In genomic region chr14:55271572-55272414, GRCh38 we compare ENCODE assay signal across 8 cellular contexts. TPM values are rescaled to one million over a fixed set of nuclear protein-coding genes. Genes with fewer than 3 reads are reported as not detected.
DNase-seq lines count a peak whose midpoint lies in the region; ATAC-seq, FAIRE-seq and TF ChIP-seq lines count a peak whose summit lies in the region.

No MANE protein-coding gene starts in this region.

- peaks cover 3% of the 10 kb centered on the region for H4K20me1 ChIP-seq in endothelial cell of umbilical vein (replicated peaks; ENCODE audit: control insufficient read depth, extremely low read depth, insufficient read depth, low read length)

- CTCF ChIA-PET in CD8-positive, alpha-beta T cell (lab: Charles Lee): interaction anchor here (1.0 to 4.8 kb wide), 10 partner anchors 11 to 226 kb away, joined by 3 to 60 read pairs (median 6); no protein-coding TSS in a partner anchor
- CTCF ChIA-PET in endothelial cell of umbilical vein (lab: Charles Lee): interaction anchor here (0.8 to 5.5 kb wide), 8 partner anchors 10 to 157 kb away, joined by 3 to 71 read pairs (median 3); no protein-coding TSS in a partner anchor

- peak overlapping the region; percentile 92 for H3K4me3 ChIP-seq in CD8-positive, alpha-beta T cell (ENCODE audit: low read depth, low read length)
- H3K4me3 ChIP-seq in NT2/D1 (ENCODE audit: insufficient read length, low read depth) (peak overlapping the region; percentile 92), endothelial cell of umbilical vein (replicated peaks in 1 of 3; ENCODE audit: insufficient read depth in 1 of 3, low read depth in 1 of 3, low read length in 3 of 3) (peak overlapping the region; percentile 85 to 99 (median 98))

- POLR2A ChIA-PET in CD8-positive, alpha-beta T cell (lab: Charles Lee): interaction anchor here (1.0 to 2.1 kb wide), 5 partner anchors 60 to 84 kb away, joined by 3 to 10 read pairs (median 4); no protein-coding TSS in a partner anchor
- POLR2A ChIA-PET in endothelial cell of umbilical vein (lab: Charles Lee): no interaction called here

- H3K9ac ChIP-seq in NT2/D1 (ENCODE audit: insufficient read length, low read depth) (peak overlapping the region; percentile 87), endothelial cell of umbilical vein (replicated peaks; ENCODE audit: extremely low read depth, insufficient read depth, low read length) (peak overlapping the region; percentile 98)

- H3K36me3 ChIP-seq in CD8-positive, alpha-beta T cell (ENCODE audit: insufficient read depth, low read length): no peaks in the 10 kb centered on the region
- H3K36me3 ChIP-seq in NT2/D1 (ENCODE audit: insufficient read depth, insufficient read length, low read length) (no peaks in the 10 kb centered on the region), endothelial cell of umbilical vein (ENCODE audit: control insufficient read depth in 2 of 2, extremely low read depth in 1 of 2, insufficient read depth in 2 of 2, low read length in 2 of 2) (no peaks in the 10 kb centered on the region)

- DNase-seq in CD8-positive, alpha-beta T cell: peak; percentile 12 to 63 (median 45)
- DNase-seq in NT2/D1 (ENCODE audit: low read depth, low spot score) (peak; percentile 18), endothelial cell of umbilical vein (ENCODE audit: low read depth, low spot score) (peak; percentile 79), midbrain (lab: John Stamatoyannopoulos, UW) (peak; percentile 48)
- DNase-seq in activated CD8-positive, alpha-beta memory T cell treated with anti-CD3 and anti-CD28 coated beads, Interleukin-2, amount 50 U/mL, for 48 hours: peak; percentile 77
- DNase-seq in stimulated activated CD8-positive, alpha-beta memory T cell treated with anti-CD3 and anti-CD28 coated beads, Interleukin-2, amount 100 ng/mL, for 48 hours (ENCODE audit: low read depth in 2 of 2): peak; percentile 33 to 34

- H2AFZ ChIP-seq in endothelial cell of umbilical vein (ENCODE audit: low read depth, low read length): peak overlapping the region; percentile 96

- dilution Hi-C loops in endothelial cell of umbilical vein (cut with MboI; ENCODE audit: extremely low pct_ligation_motif_present, low sequenced_read_pairs): no loop called here

- FAIRE-seq in endothelial cell of umbilical vein (lab: Jason Lieb, UNC): peak; percentile 73

- H3K9me3 ChIP-seq in CD8-positive, alpha-beta T cell (ENCODE audit: low read length): no peaks in the 10 kb centered on the region
- H3K9me3 ChIP-seq in NT2/D1 (ENCODE audit: insufficient read depth, low read length) (no peaks in the 10 kb centered on the region; the same call in 1 of the 2 replicates), endothelial cell of umbilical vein (replicated peaks; ENCODE audit: control insufficient read depth, insufficient read depth, low read length) (no peaks in the 10 kb centered on the region)

- peak overlapping the region; percentile 71 for H3K27ac ChIP-seq in CD8-positive, alpha-beta T cell (ENCODE audit: low read depth, low read length)
- peak overlapping the region; percentile 88 for H3K27ac ChIP-seq in endothelial cell of umbilical vein (ENCODE audit: insufficient read depth, low read depth, low read length)

- H3K79me2 ChIP-seq in endothelial cell of umbilical vein (ENCODE audit: control insufficient read depth, insufficient read depth, low read length): peaks cover 41% of the 10 kb centered on the region

- intact Hi-C loops in CD8-positive, alpha-beta T cell (cut with DNase I, micrococcal nuclease): loop anchor here (1.0 to 10.0 kb wide), 20 partner anchors 58 to 1993 kb away; partner anchors contain the start of genes GCH1 (in 2 of the 2), KTN1 (in 2 of the 2), MAPK1IP1L (in 2 of the 2) and PELI2 (in 2 of the 2)
- intact Hi-C loops in endothelial cell of umbilical vein (cut with micrococcal nuclease): loop anchor here (1.0 to 5.0 kb wide), 8 partner anchors 26 to 1216 kb away; partner anchors contain the start of genes ATG14 and KTN1

- peaks cover 7% of the 10 kb centered on the region for H3K36me3 Mint-ChIP-seq in CD8-positive, alpha-beta T cell

- H3K4me1 ChIP-seq in CD8-positive, alpha-beta T cell (ENCODE audit: insufficient read depth, low read length): peaks cover 12% of the 10 kb centered on the region
- no peaks in the 10 kb centered on the region for H3K4me1 ChIP-seq in NT2/D1 (ENCODE audit: insufficient read depth, insufficient read length)
- peaks cover 25% of the 10 kb centered on the region for H3K4me1 ChIP-seq in endothelial cell of umbilical vein (ENCODE audit: control insufficient read depth, extremely low read depth, insufficient read depth, low read length)

- no peak for TF ChIP-seq CTCF in CD8-positive, alpha-beta T cell (IDR thresholded peaks at IDR 0.05)
- TF ChIP-seq CTCF in endothelial cell of umbilical vein (IDR thresholded peaks at IDR 0.05; ENCODE audit: extremely low read depth in 1 of 2, insufficient read depth in 1 of 2, low read depth in 1 of 2, low read length in 2 of 2): no peak

- H3K4me1 Mint-ChIP-seq in CD8-positive, alpha-beta T cell (ENCODE audit: low read depth): peaks cover 47% of the 10 kb centered on the region

- no peaks in the 10 kb centered on the region for H3K9me3 Mint-ChIP-seq in CD8-positive, alpha-beta T cell

- H3K27ac Mint-ChIP-seq in CD8-positive, alpha-beta T cell: peak overlapping the region; percentile 88

- BruUV-seq in endothelial cell of umbilical vein (replicated peaks; lab: Mats Ljungman, UMichigan): no TSS peak

- peak overlapping the region; percentile 98 for H3K4me2 ChIP-seq in endothelial cell of umbilical vein (ENCODE audit: insufficient read depth, low read length)

- H3K4me3 Mint-ChIP-seq in CD8-positive, alpha-beta T cell: peak overlapping the region; percentile 86

- H3K9me1 ChIP-seq in endothelial cell of umbilical vein (replicated peaks; ENCODE audit: control insufficient read depth, extremely low read depth, insufficient read depth, low read length): no peaks in the 10 kb centered on the region

- ATAC-seq in CD8-positive, alpha-beta T cell: peak; percentile 29
- peak; percentile 50 for ATAC-seq in GM19395 (IDR thresholded peaks at IDR 0.05; ENCODE audit: unreplicated experiment)
- peak; percentile 34 for ATAC-seq in HG03520 (IDR thresholded peaks at IDR 0.05; ENCODE audit: unreplicated experiment)

- TF ChIP-seq POLR2A in endothelial cell of umbilical vein (IDR thresholded peaks at IDR 0.05; ENCODE audit: low read depth, low read length): no peak

- H3K27me3 ChIP-seq in CD8-positive, alpha-beta T cell (ENCODE audit: insufficient read depth, low read length): no peaks in the 10 kb centered on the region
- H3K27me3 ChIP-seq in NT2/D1 (ENCODE audit: insufficient read depth, insufficient read length) (no peaks in the 10 kb centered on the region), endothelial cell of umbilical vein (ENCODE audit: control insufficient read depth in 2 of 2, insufficient read depth in 2 of 2, low read length in 2 of 2) (no peaks in the 10 kb centered on the region)

- no peaks in the 10 kb centered on the region for H3K27me3 Mint-ChIP-seq in CD8-positive, alpha-beta T cell (ENCODE audit: low read depth)

TF ChIP-seq in endothelial cell of umbilical vein, 7 proteins besides CTCF, POLR2A, EP300 and RAD21:
- no peak for TF ChIP-seq GATA2 (IDR thresholded peaks at IDR 0.05; ENCODE audit: insufficient read depth, insufficient read length, low read depth, low read length)
- TF ChIP-seq FOS (IDR thresholded peaks at IDR 0.05; ENCODE audit: borderline replicate concordance, insufficient read depth, low read length): no peak
- no peak for TF ChIP-seq EZH2 (IDR thresholded peaks at IDR 0.05; ENCODE audit: borderline replicate concordance, low read depth, low read length, severe bottlenecking)
- TF ChIP-seq JUN (IDR thresholded peaks at IDR 0.05; ENCODE audit: borderline replicate concordance, insufficient read depth, insufficient read length, low read depth): no peak
- TF ChIP-seq, protein P1, sequence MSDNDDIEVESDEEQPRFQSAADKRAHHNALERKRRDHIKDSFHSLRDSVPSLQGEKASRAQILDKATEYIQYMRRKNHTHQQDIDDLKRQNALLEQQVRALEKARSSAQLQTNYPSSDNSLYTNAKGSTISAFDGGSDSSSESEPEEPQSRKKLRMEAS (IDR thresholded peaks at IDR 0.05; ENCODE audit: insufficient read depth, insufficient read length): no peak
- TF ChIP-seq POLR2AphosphoS5 (IDR thresholded peaks at IDR 0.05; ENCODE audit: insufficient read depth, low read depth, low read length): no peak
- no peak for TF ChIP-seq MYC (IDR thresholded peaks at IDR 0.05; ENCODE audit: low read depth, low read length)

RNA-seq across cellular contexts. Expression of gene FBXO34, which starts 0.6 kb away (rescaled TPM):
- 10 to 100 TPM; 42.6 to 46.3 TPM for total RNA-seq in CD8-positive, alpha-beta T cell
- 14.2 and 16.5 TPM in 2 replicates for total RNA-seq in endothelial cell of umbilical vein
- polyA plus RNA-seq in endothelial cell of umbilical vein: 6.8 and 8.5 TPM in 2 replicates
- polyA plus RNA-seq in endothelial cell of umbilical vein (2011; cell fraction: cytosol; rRNA removed): 9.9 and 10.7 TPM in 2 replicates
- polyA plus RNA-seq in endothelial cell of umbilical vein (2011; cell fraction: nucleus; rRNA removed): 37.5 and 37.9 TPM in 2 replicates
- polyA plus RNA-seq in endothelial cell of umbilical vein (2012): 10.8 and 12.1 TPM in 2 replicates
- 15.7 and 16.7 TPM in 2 replicates for polyA minus RNA-seq in endothelial cell of umbilical vein
- polyA minus RNA-seq in endothelial cell of umbilical vein (2011; cell fraction: cytosol; rRNA and poly(A)+ RNA removed): 7.7 TPM
- polyA minus RNA-seq in endothelial cell of umbilical vein (2011; cell fraction: nucleus; rRNA and poly(A)+ RNA removed): 23.4 and 27.9 TPM in 2 replicates

Comparison
In these comparisons a context has a peak if more than half of its experiments do, and no peak if none do; other contexts are left out.
1. Peak in every context shown above with its lines: DNase-seq, ATAC-seq, H3K4me3 ChIP-seq and H3K27ac ChIP-seq.
2. DNase-seq: peak in every context shown above with its lines; median percentile 79 in endothelial cell of umbilical vein; 77 in activated CD8-positive, alpha-beta memory T cell treated with anti-CD3 and anti-CD28 coated beads, Interleukin-2, amount 50 U/mL, for 48 hours; 48 in midbrain; 45 in CD8-positive, alpha-beta T cell; 34 in stimulated activated CD8-positive, alpha-beta memory T cell treated with anti-CD3 and anti-CD28 coated beads, Interleukin-2, amount 100 ng/mL, for 48 hours; 18 in NT2/D1.